8 cellular contexts compared by ENCODE assay signal in genomic region chr1:88302843-88303486, GRCh38.
DNase-seq lines count a peak whose midpoint lies in the region; ATAC-seq and TF ChIP-seq lines count a peak whose summit lies in the region.

No MANE protein-coding gene starts in this region.

- no peaks in the 10 kb centered on the region for H3K9me3 ChIP-seq in mucosa of descending colon

- POLR2A ChIA-PET in activated CD8-positive, alpha-beta T cell treated with anti-CD3 and anti-CD28 coated beads for 36 hours (lab: Charles Lee) = no interaction called here

- no peak overlapping the region for H3K4me3 Mint-ChIP-seq in Calu3 (ENCODE audit: low read depth, unreplicated experiment)
- H3K4me3 Mint-ChIP-seq in activated CD8-positive, alpha-beta T cell treated with anti-CD3 and anti-CD28 coated beads for 36 hours = no peak overlapping the region
- no peak overlapping the region for H3K4me3 Mint-ChIP-seq in activated T-cell treated with anti-CD3 and anti-CD28 coated beads, Interleukin-2, amount 50 U/mL, for 24 hours
- no peak overlapping the region for H3K4me3 Mint-ChIP-seq in activated T-helper 1 cell treated with anti-CD3 and anti-CD28 coated beads, Interleukin-12 subunit alpha, Interleukin-12 subunit beta, Interleukin-2, Interleukin-4 antibody, amounts not matched to agents 30 ng/mL and 10 ng/mL and 1 ng/mL, durations not matched to agents 14 hours and 24 hours and 36 hours

- DNase-seq in Calu3 (peak; percentile 21), cerebellum (ENCODE audit: low spot score) (peak; percentile 9), mucosa of descending colon (peak in 1 of 3 donors; percentile 36)
- no peak for DNase-seq in activated CD4-positive, CD25-positive, alpha-beta regulatory T cell (lab: John Stamatoyannopoulos, UW)
- DNase-seq in activated CD8-positive, alpha-beta T cell treated with anti-CD3 and anti-CD28 coated beads for 36 hours = no peak
- no peak for DNase-seq in activated T-cell treated with anti-CD3 and anti-CD28 coated beads, Interleukin-2, amount 50 U/mL, for 24 hours
- DNase-seq in activated T-helper 1 cell treated with anti-CD3 and anti-CD28 coated beads, Interleukin-12 subunit alpha, Interleukin-12 subunit beta, Interleukin-2, Interleukin-4 antibody, amounts not matched to agents 30 ng/mL and 10 ng/mL and 1 ng/mL, durations not matched to agents 14 hours and 24 hours and 36 hours (ENCODE audit: low spot score) = no peak

- intact Hi-C loops in Calu3 (cut with micrococcal nuclease; ENCODE audit: unreplicated experiment) = loop anchor here (1.0 to 10.0 kb wide), 3 partner anchors 123 to 1010 kb away; no protein-coding TSS in a partner anchor
- intact Hi-C loops in mucosa of descending colon (cut with DNase I, micrococcal nuclease) = loop anchor here (5.0 to 10.0 kb wide), 2 partner anchors 121 to 1008 kb away; no protein-coding TSS in a partner anchor
- intact Hi-C loops in activated CD8-positive, alpha-beta T cell treated with anti-CD3 and anti-CD28 coated beads for 36 hours (cut with micrococcal nuclease) = no loop called here
- intact Hi-C loops in activated T-helper 1 cell treated with anti-CD3 and anti-CD28 coated beads, Interleukin-12 subunit alpha, Interleukin-12 subunit beta, Interleukin-2, Interleukin-4 antibody, amounts not matched to agents 30 ng/mL and 10 ng/mL and 1 ng/mL, durations not matched to agents 14 hours and 24 hours and 36 hours (cut with micrococcal nuclease) = loop anchor here (5.0 kb wide), 1 partner anchor 121 kb away; no protein-coding TSS in a partner anchor

- no peak overlapping the region for H3K4me3 ChIP-seq in mucosa of descending colon

- no peaks in the 10 kb centered on the region for H3K36me3 ChIP-seq in mucosa of descending colon (ENCODE audit: low read depth)

- H3K27ac Mint-ChIP-seq in Calu3 (ENCODE audit: unreplicated experiment) = no peak overlapping the region
- no peak overlapping the region for H3K27ac Mint-ChIP-seq in activated CD8-positive, alpha-beta T cell treated with anti-CD3 and anti-CD28 coated beads for 36 hours
- H3K27ac Mint-ChIP-seq in activated T-cell treated with anti-CD3 and anti-CD28 coated beads, Interleukin-2, amount 50 U/mL, for 24 hours = no peak overlapping the region
- no peak overlapping the region for H3K27ac Mint-ChIP-seq in activated T-helper 1 cell treated with anti-CD3 and anti-CD28 coated beads, Interleukin-12 subunit alpha, Interleukin-12 subunit beta, Interleukin-2, Interleukin-4 antibody, amounts not matched to agents 30 ng/mL and 10 ng/mL and 1 ng/mL, durations not matched to agents 14 hours and 24 hours and 36 hours

- CTCF ChIA-PET in Calu3 (lab: Charles Lee) = interaction anchor here (1.6 kb wide), 1 partner anchor 122 kb away, joined by 8 read pairs; no protein-coding TSS in a partner anchor
- CTCF ChIA-PET in activated CD8-positive, alpha-beta T cell treated with anti-CD3 and anti-CD28 coated beads for 36 hours (lab: Charles Lee) = no interaction called here

- H3K4me1 ChIP-seq in mucosa of descending colon (ENCODE audit: low read depth) = peaks cover 2% of the 10 kb centered on the region

- no peaks in the 10 kb centered on the region for H3K4me1 Mint-ChIP-seq in Calu3 (ENCODE audit: low read depth, unreplicated experiment)
- no peaks in the 10 kb centered on the region for H3K4me1 Mint-ChIP-seq in activated CD8-positive, alpha-beta T cell treated with anti-CD3 and anti-CD28 coated beads for 36 hours (ENCODE audit: low read depth)
- no peaks in the 10 kb centered on the region for H3K4me1 Mint-ChIP-seq in activated T-cell treated with anti-CD3 and anti-CD28 coated beads, Interleukin-2, amount 50 U/mL, for 24 hours (ENCODE audit: low read depth)
- no peaks in the 10 kb centered on the region for H3K4me1 Mint-ChIP-seq in activated T-helper 1 cell treated with anti-CD3 and anti-CD28 coated beads, Interleukin-12 subunit alpha, Interleukin-12 subunit beta, Interleukin-2, Interleukin-4 antibody, amounts not matched to agents 30 ng/mL and 10 ng/mL and 1 ng/mL, durations not matched to agents 14 hours and 24 hours and 36 hours (ENCODE audit: low read depth)

- H3K27me3 Mint-ChIP-seq in Calu3 (ENCODE audit: unreplicated experiment) = no peaks in the 10 kb centered on the region
- no peaks in the 10 kb centered on the region for H3K27me3 Mint-ChIP-seq in activated CD8-positive, alpha-beta T cell treated with anti-CD3 and anti-CD28 coated beads for 36 hours
- no peaks in the 10 kb centered on the region for H3K27me3 Mint-ChIP-seq in activated T-cell treated with anti-CD3 and anti-CD28 coated beads, Interleukin-2, amount 50 U/mL, for 24 hours
- H3K27me3 Mint-ChIP-seq in activated T-helper 1 cell treated with anti-CD3 and anti-CD28 coated beads, Interleukin-12 subunit alpha, Interleukin-12 subunit beta, Interleukin-2, Interleukin-4 antibody, amounts not matched to agents 30 ng/mL and 10 ng/mL and 1 ng/mL, durations not matched to agents 14 hours and 24 hours and 36 hours (ENCODE audit: insufficient read depth) = no peaks in the 10 kb centered on the region

- no peaks in the 10 kb centered on the region for H3K9me3 Mint-ChIP-seq in Calu3 (ENCODE audit: low read depth, unreplicated experiment)
- no peaks in the 10 kb centered on the region for H3K9me3 Mint-ChIP-seq in activated CD8-positive, alpha-beta T cell treated with anti-CD3 and anti-CD28 coated beads for 36 hours
- H3K9me3 Mint-ChIP-seq in activated T-cell treated with anti-CD3 and anti-CD28 coated beads, Interleukin-2, amount 50 U/mL, for 24 hours = no peaks in the 10 kb centered on the region
- H3K9me3 Mint-ChIP-seq in activated T-helper 1 cell treated with anti-CD3 and anti-CD28 coated beads, Interleukin-12 subunit alpha, Interleukin-12 subunit beta, Interleukin-2, Interleukin-4 antibody, amounts not matched to agents 30 ng/mL and 10 ng/mL and 1 ng/mL, durations not matched to agents 14 hours and 24 hours and 36 hours = no peaks in the 10 kb centered on the region

- TF ChIP-seq CTCF in Calu3 (IDR thresholded peaks at IDR 0.05; ENCODE audit: unreplicated experiment) (peak; percentile 47), LNCAP (IDR thresholded peaks at IDR 0.05) (peak; percentile 47), mucosa of descending colon (IDR thresholded peaks at IDR 0.05) (no peak)
- TF ChIP-seq CTCF in activated CD8-positive, alpha-beta T cell treated with anti-CD3 and anti-CD28 coated beads for 36 hours (IDR thresholded peaks at IDR 0.05) = no peak

- peak; percentile 43 for ATAC-seq in mucosa of descending colon
- no peak for ATAC-seq in activated CD8-positive, alpha-beta T cell treated with anti-CD3 and anti-CD28 coated beads for 36 hours

- no TSS peak for BruUV-seq in Calu3 (replicated peaks; lab: Mats Ljungman, UMichigan)

- no peaks in the 10 kb centered on the region for H3K36me3 Mint-ChIP-seq in Calu3 (ENCODE audit: insufficient read depth, unreplicated experiment)
- H3K36me3 Mint-ChIP-seq in activated CD8-positive, alpha-beta T cell treated with anti-CD3 and anti-CD28 coated beads for 36 hours (ENCODE audit: low read depth) = no peaks in the 10 kb centered on the region
- no peaks in the 10 kb centered on the region for H3K36me3 Mint-ChIP-seq in activated T-cell treated with anti-CD3 and anti-CD28 coated beads, Interleukin-2, amount 50 U/mL, for 24 hours (ENCODE audit: low read depth)
- H3K36me3 Mint-ChIP-seq in activated T-helper 1 cell treated with anti-CD3 and anti-CD28 coated beads, Interleukin-12 subunit alpha, Interleukin-12 subunit beta, Interleukin-2, Interleukin-4 antibody, amounts not matched to agents 30 ng/mL and 10 ng/mL and 1 ng/mL, durations not matched to agents 14 hours and 24 hours and 36 hours (ENCODE audit: low read depth) = no peaks in the 10 kb centered on the region

Comparison
In these comparisons a context has a peak if more than half of its experiments do, and no peak if none do; other contexts are left out.
1. DNase-seq: peak in Calu3 (single experiment) and cerebellum (single experiment); none in activated CD4-positive, CD25-positive, alpha-beta regulatory T cell (0 of 4), activated CD8-positive, alpha-beta T cell treated with anti-CD3 and anti-CD28 coated beads for 36 hours (single experiment), activated T-cell treated with anti-CD3 and anti-CD28 coated beads, Interleukin-2, amount 50 U/mL, for 24 hours (single experiment) and activated T-helper 1 cell treated with anti-CD3 and anti-CD28 coated beads, Interleukin-12 subunit alpha, Interleukin-12 subunit beta, Interleukin-2, Interleukin-4 antibody, amounts not matched to agents 30 ng/mL and 10 ng/mL and 1 ng/mL, durations not matched to agents 14 hours and 24 hours and 36 hours (single experiment).
2. CTCF ChIP-seq: peak in Calu3 (single experiment) and LNCAP (single experiment); none in mucosa of descending colon (single experiment) and activated CD8-positive, alpha-beta T cell treated with anti-CD3 and anti-CD28 coated beads for 36 hours (single experiment).